ENCODE assay signal across 11 cellular contexts in the genomic region with DNA sequence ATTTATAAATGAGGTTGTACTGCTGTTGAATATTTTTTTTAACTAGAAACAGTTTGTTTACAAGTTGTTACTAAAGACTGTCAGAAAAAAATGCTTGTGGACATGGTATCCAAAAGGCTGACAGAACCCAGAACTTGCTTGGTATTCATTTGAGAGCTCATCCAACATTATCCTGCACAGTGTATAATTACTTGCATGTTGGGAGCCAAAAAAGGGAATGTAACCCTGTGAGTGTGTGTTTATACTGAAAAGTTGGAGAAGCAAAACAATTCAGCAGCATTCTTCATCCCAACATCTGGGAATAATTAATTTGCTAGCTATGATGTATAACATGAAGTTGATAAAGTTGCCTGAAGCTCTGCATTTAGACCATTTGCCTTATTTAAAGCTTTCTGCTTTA. TPM values are rescaled to one million over a fixed set of nuclear protein-coding genes. Genes with fewer than 3 reads are reported as not detected.
DNase-seq lines count a peak whose midpoint lies in the region; ATAC-seq and TF ChIP-seq lines count a peak whose summit lies in the region.
"Had no signal": no experiment of that assay in that cellular context is flagged by ENCODE, and none has a peak within 500 bp of the region (broad histone marks: within the 10 kb centered on the region; RNA-seq: fewer than 3 reads in every experiment).

No MANE protein-coding gene starts in this region.

- H4K91ac ChIP-seq in neuronal stem cell (ENCODE audit: low read depth, low read length, poor library complexity) = no peak overlapping the region

- no peak overlapping the region for H2BK12ac ChIP-seq in neuronal stem cell (ENCODE audit: low read length)

- no peak overlapping the region for H3K18ac ChIP-seq in neuronal stem cell (ENCODE audit: low read length)

- no peaks in the 10 kb centered on the region for H3K4me1 Mint-ChIP-seq in stimulated activated naive CD8-positive, alpha-beta T cell treated with anti-CD3 and anti-CD28 coated beads, Interleukin-15, amount 100 ng/mL, for 72 hours

- H3K4me2 ChIP-seq in neuronal stem cell (ENCODE audit: insufficient read depth, low read length, poor library complexity, severe bottlenecking) = no peak overlapping the region

- DNase-seq in AG04449 (ENCODE audit: low read depth, low spot score) (peak; percentile 97), RPMI7951 (ENCODE audit: low read depth) (peak; percentile 75), fibroblast of pulmonary artery (ENCODE audit: low read depth) (peak; percentile 58), neuronal stem cell (ENCODE audit: low spot score) (no peak), MV-4-11 (lab: John Stamatoyannopoulos, UW) (no peak)
- no peak for DNase-seq in stimulated activated naive CD8-positive, alpha-beta T cell treated with anti-CD3 and anti-CD28 coated beads, Interleukin-15, amount 100 ng/mL, for 72 hours
- DNase-seq: cortex of kidney, Kasumi-1 had no signal

- H3K9ac ChIP-seq in neuronal stem cell (ENCODE audit: low read depth, low read length, poor library complexity) = no peak overlapping the region

- H3K27me3 ChIP-seq in neuronal stem cell (ENCODE audit: control insufficient read depth in 3 of 3, insufficient read depth in 3 of 3, low read depth in 1 of 3, low read length in 3 of 3) = no peaks in the 10 kb centered on the region

- no peak overlapping the region for H2AK5ac ChIP-seq in neuronal stem cell (ENCODE audit: low read depth, low read length)

- no peaks in the 10 kb centered on the region for H3K9me3 ChIP-seq in neuronal stem cell (replicated peaks in 1 of 2; ENCODE audit: control insufficient read depth in 2 of 2, insufficient read depth in 1 of 2, low read depth in 1 of 2, low read length in 2 of 2)

- no peaks in the 10 kb centered on the region for H3K9me3 Mint-ChIP-seq in stimulated activated naive CD8-positive, alpha-beta T cell treated with anti-CD3 and anti-CD28 coated beads, Interleukin-15, amount 100 ng/mL, for 72 hours
- H3K9me3 Mint-ChIP-seq: WTC11 had no signal

- H3K4me1 ChIP-seq in neuronal stem cell (ENCODE audit: control insufficient read depth in 2 of 2, insufficient read depth in 1 of 2, low read depth in 1 of 2, low read length in 2 of 2) = peaks cover 3 to 22% of the 10 kb centered on the region in 2 donors

- H2BK15ac ChIP-seq in neuronal stem cell (ENCODE audit: low read length) = no peak overlapping the region

- no peak for ATAC-seq in stimulated activated naive CD8-positive, alpha-beta T cell treated with anti-CD3 and anti-CD28 coated beads, Interleukin-15, amount 100 ng/mL, for 72 hours
- ATAC-seq in HG03280 (IDR thresholded peaks at IDR 0.05; ENCODE audit: unreplicated experiment) (no peak), HG03135 (IDR thresholded peaks at IDR 0.05; ENCODE audit: unreplicated experiment) (no peak)
- ATAC-seq: WTC11 had no signal

- no peak overlapping the region for H3K14ac ChIP-seq in neuronal stem cell (ENCODE audit: low read length)

- H3K4me3 ChIP-seq in AG04449 (ENCODE audit: low read depth, low read length) = no peak overlapping the region
- H3K4me3 ChIP-seq in fibroblast of pulmonary artery (replicated peaks; ENCODE audit: low read depth, low read length) = no peak overlapping the region
- H3K4me3 ChIP-seq in neuronal stem cell (ENCODE audit: low read length in 2 of 2) = no peak overlapping the region

- H3K27ac ChIP-seq in neuronal stem cell (replicated peaks; ENCODE audit: low read length) = no peak overlapping the region

- H2BK120ac ChIP-seq in neuronal stem cell (ENCODE audit: low read depth, low read length) = no peak overlapping the region

- no peak overlapping the region for H3K23ac ChIP-seq in neuronal stem cell (ENCODE audit: low read depth, low read length, poor library complexity)

- POLR2A ChIA-PET in AG04449 (lab: Yijun Ruan, JAX) = interaction anchor here (0.6 to 1.8 kb wide), 10 partner anchors 9 to 207 kb away, joined by 3 to 11 read pairs (median 4); a partner anchor contains a TSS

- no peaks in the 10 kb centered on the region for H3K36me3 ChIP-seq in neuronal stem cell (replicated peaks in 1 of 2; ENCODE audit: control insufficient read depth in 2 of 2, insufficient read depth in 2 of 2, low read length in 2 of 2)

- no peak overlapping the region for H3K4ac ChIP-seq in neuronal stem cell (ENCODE audit: low read length)

- H3K4me3 Mint-ChIP-seq in stimulated activated naive CD8-positive, alpha-beta T cell treated with anti-CD3 and anti-CD28 coated beads, Interleukin-15, amount 100 ng/mL, for 72 hours = no peak overlapping the region
- H3K4me3 Mint-ChIP-seq: WTC11 had no signal

- no peaks in the 10 kb centered on the region for H3K27me3 Mint-ChIP-seq in stimulated activated naive CD8-positive, alpha-beta T cell treated with anti-CD3 and anti-CD28 coated beads, Interleukin-15, amount 100 ng/mL, for 72 hours

- peak overlapping the region; percentile 53 for H2AFZ ChIP-seq in neuronal stem cell (ENCODE audit: low read length)

- CTCF ChIA-PET in AG04449 (lab: Yijun Ruan, JAX) = interaction anchor here (0.6 to 2.2 kb wide), 3 partner anchors 68 to 206 kb away, joined by 3 to 8 read pairs (median 4); no protein-coding TSS in a partner anchor

- TF ChIP-seq CTCF in AG04449 (IDR thresholded peaks at IDR 0.05; ENCODE audit: insufficient read depth, low read length, missing control alignments) (no peak), fibroblast of pulmonary artery (IDR thresholded peaks at IDR 0.05; ENCODE audit: low read length, missing control alignments) (no peak)

- no peaks in the 10 kb centered on the region for H3K79me1 ChIP-seq in neuronal stem cell (ENCODE audit: low read depth, low read length)

- no peak overlapping the region for H3K27ac Mint-ChIP-seq in stimulated activated naive CD8-positive, alpha-beta T cell treated with anti-CD3 and anti-CD28 coated beads, Interleukin-15, amount 100 ng/mL, for 72 hours
- H3K27ac Mint-ChIP-seq: WTC11 had no signal

- no peak overlapping the region for H4K8ac ChIP-seq in neuronal stem cell (ENCODE audit: low read depth, low read length)

- H2BK5ac ChIP-seq in neuronal stem cell (ENCODE audit: low read length) = no peak overlapping the region

RNA-seq across cellular contexts. Expression of a gene that starts 42.1 kb away (rescaled TPM):
- total RNA-seq in RPMI7951 (2014; rRNA removed; shearing (Covaris generic)) = 32.9 and 33.8 TPM in 2 replicates
- polyA plus RNA-seq in neuronal stem cell (2013, experiment 1 of 2) = 34.0 TPM
- polyA plus RNA-seq in neuronal stem cell (2013, experiment 2 of 2) = 33.8 TPM

Comparison
In these comparisons a context has a peak if more than half of its experiments do, and no peak if none do; other contexts are left out.
1. DNase-seq: peak in AG04449 (single experiment), RPMI7951 (single experiment) and fibroblast of pulmonary artery (single experiment); none in neuronal stem cell (single experiment), MV-4-11 (single experiment) and stimulated activated naive CD8-positive, alpha-beta T cell treated with anti-CD3 and anti-CD28 coated beads, Interleukin-15, amount 100 ng/mL, for 72 hours (0 of 2).